ENCODE assay signal across 10 cellular contexts in the genomic region with DNA sequence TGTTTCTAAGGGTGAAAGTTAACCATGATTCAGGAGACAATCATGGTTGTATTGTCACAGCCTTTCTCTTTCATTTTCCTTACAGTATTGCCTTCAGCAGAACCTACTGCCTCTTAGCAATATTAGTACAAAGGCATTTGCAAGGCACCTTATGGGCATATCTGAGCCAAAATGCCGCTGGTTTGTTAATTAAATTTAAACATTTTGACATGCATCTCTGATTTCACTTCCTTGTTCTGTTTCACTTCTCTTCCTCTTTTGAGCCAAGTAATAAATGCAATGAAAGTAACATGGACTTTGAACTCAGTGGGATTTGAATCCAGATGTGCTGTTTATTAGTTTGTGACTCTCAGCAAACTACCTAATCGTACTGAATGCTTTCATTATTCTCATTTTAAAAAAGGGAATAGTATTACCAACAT.
DNase-seq lines count a peak whose midpoint lies in the region; ATAC-seq, FAIRE-seq and TF ChIP-seq lines count a peak whose summit lies in the region.
"Had no signal": no experiment of that assay in that cellular context is flagged by ENCODE, and none has a peak within 500 bp of the region (broad histone marks: within the 10 kb centered on the region; RNA-seq: fewer than 3 reads in every experiment).

No MANE protein-coding gene starts in this region.

- H3K27me3 ChIP-seq in GM23248 (replicated peaks; ENCODE audit: insufficient read depth) (no peaks in the 10 kb centered on the region), suprapubic skin (no peaks in the 10 kb centered on the region)

- POLR2A ChIA-PET in MCF 10A (lab: Yijun Ruan, JAX): interaction anchor here (1.1 kb wide), 1 partner anchor 10 kb away, joined by 4 read pairs; no protein-coding TSS in a partner anchor

- H3K4me3 Mint-ChIP-seq in MCF 10A (ENCODE audit: unreplicated experiment): no peak overlapping the region
- H3K4me3 Mint-ChIP-seq: T-helper 1 cell treated with Interleukin-12 subunit alpha and Interleukin-12 subunit beta and Interleukin-4 antibody, amounts not matched to agents 30 μg/mL and 1 μg/mL, for 36 hours had no signal

- no peaks in the 10 kb centered on the region for H3F3A ChIP-seq in GM23248 (ENCODE audit: insufficient read depth)

- peak; percentile 79 for ATAC-seq in GM18520 (IDR thresholded peaks at IDR 0.05; ENCODE audit: unreplicated experiment)
- ATAC-seq in HG03558 (IDR thresholded peaks at IDR 0.05; ENCODE audit: extremely low read depth, unreplicated experiment): peak; percentile 83
- ATAC-seq in sciatic nerve: no peak

- no peaks in the 10 kb centered on the region for H3K79me2 ChIP-seq in GM23248 (ENCODE audit: insufficient read depth)

- no peaks in the 10 kb centered on the region for H3K9me3 Mint-ChIP-seq in MCF 10A (ENCODE audit: unreplicated experiment)

- H2AFZ ChIP-seq in GM23248: peak overlapping the region; percentile 33; the same call in 1 of the 2 replicates

- H3K36me3 ChIP-seq in GM23248 (ENCODE audit: low read depth): no peaks in the 10 kb centered on the region
- no peaks in the 10 kb centered on the region for H3K36me3 ChIP-seq in suprapubic skin

- H3K4me1 ChIP-seq in GM23248 (ENCODE audit: insufficient read depth) (peaks cover 7% of the 10 kb centered on the region), suprapubic skin (peaks cover 6% of the 10 kb centered on the region)

- no peak for TF ChIP-seq EP300 in suprapubic skin (IDR thresholded peaks at IDR 0.05)

- H3K9me2 ChIP-seq in GM23248 (ENCODE audit: insufficient read depth): no peaks in the 10 kb centered on the region

- H4K20me1 ChIP-seq in GM23248 (ENCODE audit: insufficient read depth): no peaks in the 10 kb centered on the region

- BruUV-seq in MCF 10A (replicated peaks; lab: Mats Ljungman, UMichigan): no TSS peak

- H3K27ac Mint-ChIP-seq in MCF 10A (ENCODE audit: low read depth, unreplicated experiment): no peak overlapping the region
- H3K27ac Mint-ChIP-seq: T-helper 1 cell treated with Interleukin-12 subunit alpha and Interleukin-12 subunit beta and Interleukin-4 antibody, amounts not matched to agents 30 μg/mL and 1 μg/mL, for 36 hours had no signal

- no peaks in the 10 kb centered on the region for H3K4me1 Mint-ChIP-seq in MCF 10A (ENCODE audit: insufficient read depth, unreplicated experiment)

- no peak for TF ChIP-seq POLR2A in suprapubic skin (IDR thresholded peaks at IDR 0.05)

- H3K4me2 ChIP-seq in GM23248 (ENCODE audit: unreplicated experiment): no peak overlapping the region

- CTCF ChIA-PET in MCF 10A (lab: Yijun Ruan, JAX): no interaction called here

- WGBS in GM23248 (ENCODE audit: low coverage in 1 of 2, low lambda C conversion rate in 2 of 2, missing lambda C conversion rate in 2 of 2), 2 experiments: 24 to 41% methylated on average over 2 of the region's 2 CpGs
- 67% methylated on average over 2 of the region's 2 CpGs for WGBS in suprapubic skin

- H3K27ac ChIP-seq in GM23248 (no peak overlapping the region), suprapubic skin (no peak overlapping the region)

- no peak overlapping the region for H3K9ac ChIP-seq in GM23248

- intact Hi-C loops in sciatic nerve (cut with DNase I): no loop called here
- intact Hi-C loops in MCF 10A (cut with micrococcal nuclease): no loop called here

- no peak for DNase-seq in GM23248
- DNase-seq in globus pallidus (ENCODE audit: low spot score): peak; percentile 13
- no peak for DNase-seq in RCC 7860 (ENCODE audit: low spot score)
- no peak for DNase-seq in sciatic nerve (ENCODE audit: low spot score)
- DNase-seq in suprapubic skin (ENCODE audit: low spot score in 2 of 2): no peak
- no peak for DNase-seq in MCF 10A (ENCODE audit: unreplicated experiment)
- DNase-seq: aorta had no signal

- TF ChIP-seq CTCF in suprapubic skin (IDR thresholded peaks at IDR 0.05) (no peak), MCF 10A (IDR thresholded peaks at IDR 0.05; ENCODE audit: unreplicated experiment) (no peak)

- in situ Hi-C loops in GM23248 (cut with MboI): no loop called here

- H3K9me3 ChIP-seq in GM23248 (ENCODE audit: low read depth): no peaks in the 10 kb centered on the region
- H3K9me3 ChIP-seq in suprapubic skin: peaks cover 3% of the 10 kb centered on the region

- H3K4me3 ChIP-seq in GM23248 (no peak overlapping the region), suprapubic skin (no peak overlapping the region)

- no peaks in the 10 kb centered on the region for H3K36me3 Mint-ChIP-seq in MCF 10A (ENCODE audit: insufficient read depth, unreplicated experiment)

- no peaks in the 10 kb centered on the region for H3K27me3 Mint-ChIP-seq in MCF 10A (ENCODE audit: insufficient read depth, unreplicated experiment)

- no peak for FAIRE-seq in RCC 7860 (lab: Jason Lieb, UNC)
